In genomic region chr19:3284759-3285646, GRCh38 we compare ENCODE assay signal across 1 cellular context.
TF ChIP-seq lines count a peak whose summit lies in the region.

No MANE protein-coding gene starts in this region.

TF ChIP-seq in HEK293, 187 proteins besides CTCF, POLR2A, EP300 and RAD21 (continued from another document and continues in another):
- no peak for TF ChIP-seq ZBTB10 (tag by site-specific recombination; IDR thresholded peaks at IDR 0.05)
- TF ChIP-seq KLF9 (tag by site-specific recombination; IDR thresholded peaks at IDR 0.05; ENCODE audit: low read depth), result peak; percentile 77
- TF ChIP-seq ZNF76 (tag by site-specific recombination; IDR thresholded peaks at IDR 0.05; ENCODE audit: borderline replicate concordance, low read depth), result no peak
- TF ChIP-seq ZNF10 (tag by site-specific recombination; IDR thresholded peaks at IDR 0.05), result no peak
- no peak for TF ChIP-seq ZNF239 (tag by site-specific recombination; IDR thresholded peaks at IDR 0.05)
- peak; percentile 94 for TF ChIP-seq SCRT1 (tag by site-specific recombination; IDR thresholded peaks at IDR 0.05; ENCODE audit: borderline replicate concordance)
- no peak for TF ChIP-seq ZNF560 (tag by site-specific recombination; IDR thresholded peaks at IDR 0.05; ENCODE audit: borderline replicate concordance)
- no peak for TF ChIP-seq GFI1B (tag by site-specific recombination; IDR thresholded peaks at IDR 0.05)
- no peak for TF ChIP-seq ZNF423 (tag by site-specific recombination; IDR thresholded peaks at IDR 0.05)
- no peak for TF ChIP-seq ZNF585B (tag by site-specific recombination; IDR thresholded peaks at IDR 0.05)
- TF ChIP-seq ZNF596 (tag by site-specific recombination; IDR thresholded peaks at IDR 0.05), result no peak
- no peak for TF ChIP-seq ZNF202 (tag by site-specific recombination; IDR thresholded peaks at IDR 0.05; ENCODE audit: borderline replicate concordance)
- TF ChIP-seq ZNF518A (tag by site-specific recombination; conservative IDR thresholded peaks at IDR 0.05; ENCODE audit: low read depth), result no peak
- TF ChIP-seq BCL6B (tag by site-specific recombination; IDR thresholded peaks at IDR 0.05), result no peak
- no peak for TF ChIP-seq ZNF221 (tag by site-specific recombination; IDR thresholded peaks at IDR 0.05; ENCODE audit: borderline replicate concordance)
- TF ChIP-seq WT1 (tag by site-specific recombination; IDR thresholded peaks at IDR 0.05), result no peak
- TF ChIP-seq PRDM4 (tag by site-specific recombination; IDR thresholded peaks at IDR 0.05), result no peak
- TF ChIP-seq ZFP69B (tag by site-specific recombination; IDR thresholded peaks at IDR 0.05), result peak; percentile 87
- no peak for TF ChIP-seq PRDM2 (tag by site-specific recombination; IDR thresholded peaks at IDR 0.05; ENCODE audit: borderline replicate concordance)
- peak; percentile 47; the same call in 1 of the 2 replicates for TF ChIP-seq ZNF394 (tag by site-specific recombination; IDR thresholded peaks at IDR 0.05; ENCODE audit: borderline replicate concordance)
- no peak for TF ChIP-seq PRDM6 (tag by site-specific recombination; IDR thresholded peaks at IDR 0.05)
- no peak for TF ChIP-seq ATF2 (tag by site-specific recombination; IDR thresholded peaks at IDR 0.05; ENCODE audit: low read depth)
- no peak for TF ChIP-seq ZNF521 (tag by site-specific recombination; IDR thresholded peaks at IDR 0.05)
- TF ChIP-seq ZSCAN16 (tag by site-specific recombination; IDR thresholded peaks at IDR 0.05), result no peak
- TF ChIP-seq ZFP41 (tag by site-specific recombination; IDR thresholded peaks at IDR 0.05; ENCODE audit: borderline replicate concordance), result no peak
- no peak for TF ChIP-seq ZNF354C (tag by site-specific recombination; IDR thresholded peaks at IDR 0.05; ENCODE audit: borderline replicate concordance, low read depth)
- TF ChIP-seq ZBTB17 (tag by site-specific recombination; IDR thresholded peaks at IDR 0.05), result no peak
- no peak for TF ChIP-seq ZNF704 (tag by site-specific recombination; IDR thresholded peaks at IDR 0.05)
- TF ChIP-seq ZBTB49 (tag by site-specific recombination; IDR thresholded peaks at IDR 0.05; ENCODE audit: low read depth), result no peak
